In genomic region chr2:79876430-79876829, GRCh38 we compare ENCODE assay signal across 1 cellular context.
TF ChIP-seq lines count a peak whose summit lies in the region.

No MANE protein-coding gene starts in this region.

TF ChIP-seq in GM12878, 131 proteins besides CTCF, POLR2A, EP300 and RAD21 (continued from another document):
- TF ChIP-seq PRDM15 (CRISPR knock-in tag; IDR thresholded peaks at IDR 0.05) (no peak), CEBPZ (IDR thresholded peaks at IDR 0.05; ENCODE audit: low read depth, low read length) (no peak), SMC3 (IDR thresholded peaks at IDR 0.05; ENCODE audit: borderline replicate concordance, low read length) (no peak; the same call in 1 of the 2 replicates), NFYA (IDR thresholded peaks at IDR 0.05; ENCODE audit: borderline replicate concordance, low read depth, low read length) (no peak), BCLAF1 (IDR thresholded peaks at IDR 0.05) (no peak), ATF7 (IDR thresholded peaks at IDR 0.05; ENCODE audit: low read depth) (no peak)
TF ChIP-seq in GM12878: peak in this region for 0.
